ENCODE assay signal across 8 cellular contexts in genomic region chr12:78865297-78865955, GRCh38. TPM values are rescaled to one million over a fixed set of nuclear protein-coding genes. Genes with fewer than 3 reads are reported as not detected.
A peak's percentile ranks its signal among the peaks of the same experiment; 100 is the strongest.
DNase-seq lines count a peak whose midpoint lies in the region; ATAC-seq and TF ChIP-seq lines count a peak whose summit lies in the region.
"Had no signal": no experiment of that assay in that cellular context is flagged by ENCODE, and none has a peak within 500 bp of the region (broad histone marks: within the 10 kb centered on the region; RNA-seq: fewer than 3 reads in every experiment).

No MANE protein-coding gene starts in this region.

- H2BK15ac ChIP-seq in H9 (ENCODE audit: low read depth, low read length): no peak overlapping the region

- H3K36me3 ChIP-seq in fibroblast of lung (ENCODE audit: control insufficient read depth, insufficient read depth, low read length) (no peaks in the 10 kb centered on the region), sigmoid colon (no peaks in the 10 kb centered on the region)

- H2BK20ac ChIP-seq in H9 (ENCODE audit: low read depth, low read length, poor library complexity, severe bottlenecking): no peak overlapping the region

- H3K36me3 Mint-ChIP-seq in H9 (ENCODE audit: insufficient read depth in 1 of 3, low read depth in 3 of 3): no peaks in the 10 kb centered on the region
- no peaks in the 10 kb centered on the region for H3K36me3 Mint-ChIP-seq in activated naive CD8-positive, alpha-beta T cell treated with anti-CD3 and anti-CD28 coated beads, Interleukin-2, amount 50 U/mL, for 24 hours (ENCODE audit: low read depth)
- H3K36me3 Mint-ChIP-seq: activated naive CD8-positive, alpha-beta T cell treated with anti-CD3 and anti-CD28 coated beads, Interleukin-2, amount 10 ng/mL, durations not matched to agents 7 days and 5 days had no signal

- H3K79me2 ChIP-seq in H9 (ENCODE audit: insufficient read depth, low read length) (peaks cover 16% of the 10 kb centered on the region; the same call in 1 of the 2 replicates), fibroblast of lung (ENCODE audit: control insufficient read depth, insufficient read depth, low read length) (no peaks in the 10 kb centered on the region)

- no peaks in the 10 kb centered on the region; a peak in 1 of 5 replicates for H3K9me3 Mint-ChIP-seq in H9
- H3K9me3 Mint-ChIP-seq in activated naive CD8-positive, alpha-beta T cell treated with anti-CD3 and anti-CD28 coated beads, Interleukin-2, amount 50 U/mL, for 24 hours: no peaks in the 10 kb centered on the region
- H3K9me3 Mint-ChIP-seq: activated naive CD8-positive, alpha-beta T cell treated with anti-CD3 and anti-CD28 coated beads, Interleukin-2, amount 10 ng/mL, durations not matched to agents 7 days and 5 days had no signal

- TF ChIP-seq POLR2A in sigmoid colon (IDR thresholded peaks at IDR 0.05): no peak

- H3K18ac ChIP-seq in H9 (ENCODE audit: insufficient read length, low read depth, low read length): no peak overlapping the region

- no peak overlapping the region for H3K14ac ChIP-seq in H9 (ENCODE audit: insufficient read depth, low read length)

- no peak overlapping the region for H2AFZ ChIP-seq in H9 (ENCODE audit: low read length)
- H2AFZ ChIP-seq in fibroblast of lung (ENCODE audit: low read length): peak overlapping the region; percentile 44

- H3K23ac ChIP-seq in H9 (ENCODE audit: insufficient read length, low read depth, low read length): no peak overlapping the region

- intact Hi-C loops in sigmoid colon (cut with DNase I): no loop called here

- H4K5ac ChIP-seq in H9 (ENCODE audit: insufficient read length, low read depth, low read length): no peak overlapping the region

- H2AK5ac ChIP-seq in H9 (ENCODE audit: insufficient read length, low read length): no peak overlapping the region

- peak overlapping the region; percentile 73 for H3K4me2 ChIP-seq in H9 (ENCODE audit: insufficient read depth, insufficient read length, low read length)
- H3K4me2 ChIP-seq in fibroblast of lung (ENCODE audit: extremely low read depth, insufficient read depth, low read length): peak overlapping the region; percentile 93

- H3K27ac ChIP-seq in H9 (ENCODE audit: insufficient read length, low read depth, low read length) (no peak overlapping the region), fibroblast of lung (ENCODE audit: insufficient read depth, low read length) (no peak overlapping the region), sigmoid colon (peak overlapping the region in 2 of 4 donors; percentile 39 to 43)

- no peak overlapping the region for H2BK120ac ChIP-seq in H9 (ENCODE audit: low read depth, low read length, poor library complexity, severe bottlenecking)

- H3K9me3 ChIP-seq in H9 (ENCODE audit: control insufficient read depth, low read depth, low read length): no peaks in the 10 kb centered on the region
- H3K9me3 ChIP-seq in fibroblast of lung (ENCODE audit: control insufficient read depth, insufficient read depth, low read depth, low read length): no peaks in the 10 kb centered on the region
- no peaks in the 10 kb centered on the region for H3K9me3 ChIP-seq in sigmoid colon

- no peak for TF ChIP-seq CTCF in H9 (conservative IDR thresholded peaks at IDR 0.05)
- TF ChIP-seq CTCF in fibroblast of lung (conservative IDR thresholded peaks at IDR 0.05 in 1 of 2, IDR thresholded peaks at IDR 0.05 in 1 of 2; ENCODE audit: low read depth in 1 of 2, low read length in 2 of 2): no peak
- TF ChIP-seq CTCF in sigmoid colon (IDR thresholded peaks at IDR 0.05): no peak

- H3K23me2 ChIP-seq in H9 (ENCODE audit: insufficient read length, low read depth, low read length, poor library complexity, severe bottlenecking): peaks cover 14% of the 10 kb centered on the region

- peak overlapping the region; percentile 77 for H3K9ac ChIP-seq in H9 (ENCODE audit: extremely low read depth, insufficient read length, low read length)
- no peak overlapping the region for H3K9ac ChIP-seq in fibroblast of lung (ENCODE audit: insufficient read depth, low read length)

- peaks cover 1% of the 10 kb centered on the region; the same call in 1 of the 2 replicates for H3K27me3 Mint-ChIP-seq in H9 (ENCODE audit: low read depth)
- H3K27me3 Mint-ChIP-seq in activated naive CD8-positive, alpha-beta T cell treated with anti-CD3 and anti-CD28 coated beads, Interleukin-2, amount 50 U/mL, for 24 hours: peaks cover 26% of the 10 kb centered on the region

- H3K27me3 ChIP-seq in H9 (ENCODE audit: insufficient read depth, low read length) (no peaks in the 10 kb centered on the region), fibroblast of lung (ENCODE audit: control insufficient read depth, insufficient read depth, low read length) (peaks cover 3% of the 10 kb centered on the region), sigmoid colon (peaks cover 0 to 13% (median 0%) of the 10 kb centered on the region in 3 donors)

- H3K4me3 Mint-ChIP-seq in H9: peak overlapping the region; percentile 95 to 99
- no peak overlapping the region for H3K4me3 Mint-ChIP-seq in activated naive CD8-positive, alpha-beta T cell treated with anti-CD3 and anti-CD28 coated beads, Interleukin-2, amount 50 U/mL, for 24 hours
- H3K4me3 Mint-ChIP-seq: activated naive CD8-positive, alpha-beta T cell treated with anti-CD3 and anti-CD28 coated beads, Interleukin-2, amount 10 ng/mL, durations not matched to agents 7 days and 5 days had no signal

- DNase-seq in H9 (no peak), NCI-H82 (lab: John Stamatoyannopoulos, UW) (peak; percentile 77), fibroblast of lung (ENCODE audit: low read depth in 2 of 2) (peak; percentile 28 to 38), sigmoid colon (no peak)
- no peak for DNase-seq in activated naive CD8-positive, alpha-beta T cell treated with anti-CD3 and anti-CD28 coated beads, Interleukin-2, amount 50 U/mL, for 24 hours
- no peak for DNase-seq in stimulated activated CD4-positive, alpha-beta T cell treated with anti-CD3 and anti-CD28 coated beads, Interleukin-4, amount 100 ng/mL, for 1 hour
- DNase-seq: activated naive CD8-positive, alpha-beta T cell treated with anti-CD3 and anti-CD28 coated beads, Interleukin-2, amount 10 ng/mL, durations not matched to agents 7 days and 5 days had no signal

- peak overlapping the region in 2 of 3 experiments; percentile 89 to 91; a peak in 3 of 7 replicates for H3K27ac Mint-ChIP-seq in H9
- no peak overlapping the region for H3K27ac Mint-ChIP-seq in activated naive CD8-positive, alpha-beta T cell treated with anti-CD3 and anti-CD28 coated beads, Interleukin-2, amount 50 U/mL, for 24 hours
- H3K27ac Mint-ChIP-seq: activated naive CD8-positive, alpha-beta T cell treated with anti-CD3 and anti-CD28 coated beads, Interleukin-2, amount 10 ng/mL, durations not matched to agents 7 days and 5 days had no signal

- no peak overlapping the region for H2BK5ac ChIP-seq in H9 (ENCODE audit: insufficient read length, low read length)

- no CpG with 5 or more reads among the region's 11 CpGs for WGBS in H9 (ENCODE audit: extremely low coverage, insufficient read length, low lambda C conversion rate)
- WGBS in sigmoid colon, 2 donors: 14 to 28% methylated on average over 11 of the region's 11 CpGs

- no peak for TF ChIP-seq EP300 in sigmoid colon (IDR thresholded peaks at IDR 0.05)

- no peak for ATAC-seq in activated naive CD8-positive, alpha-beta T cell treated with anti-CD3 and anti-CD28 coated beads, Interleukin-2, amount 50 U/mL, for 24 hours
- ATAC-seq in GM18517 (IDR thresholded peaks at IDR 0.05; ENCODE audit: unreplicated experiment): no peak

- H4K8ac ChIP-seq in H9 (replicated peaks; ENCODE audit: insufficient read length, low read depth, low read length): no peak overlapping the region

- H4K91ac ChIP-seq in H9 (ENCODE audit: insufficient read length, low read depth, low read length): no peak overlapping the region

- no peak overlapping the region for H2BK12ac ChIP-seq in H9 (ENCODE audit: insufficient read length, low read depth, low read length)

- H3T11ph ChIP-seq in H9 (ENCODE audit: low read length): no peak overlapping the region

- H4K20me1 ChIP-seq in H9 (ENCODE audit: control insufficient read depth, insufficient read depth, insufficient read length) (no peaks in the 10 kb centered on the region), fibroblast of lung (ENCODE audit: control insufficient read depth, extremely low read depth, insufficient read depth, low read length) (no peaks in the 10 kb centered on the region)

- no peak overlapping the region for H3K4ac ChIP-seq in H9 (ENCODE audit: low read depth, low read length)

- H3K4me3 ChIP-seq in fibroblast of lung (replicated peaks in 1 of 4; ENCODE audit: control extremely low read depth in 1 of 4, insufficient read depth in 1 of 4, low read depth in 3 of 4, low read length in 4 of 4) (peak overlapping the region; percentile 72 to 92 (median 80)), sigmoid colon (peak overlapping the region; percentile 39 to 57 (median 52))

- H3K4me1 ChIP-seq in H9 (ENCODE audit: insufficient read depth, low read length): no peaks in the 10 kb centered on the region
- no peaks in the 10 kb centered on the region for H3K4me1 ChIP-seq in fibroblast of lung (ENCODE audit: control insufficient read depth, extremely low read depth, insufficient read depth, low read length)
- H3K4me1 ChIP-seq in sigmoid colon: peaks cover 0 to 18% (median 16%) of the 10 kb centered on the region in 4 donors

- H3K79me1 ChIP-seq in H9 (ENCODE audit: insufficient read depth, low read depth, low read length, poor library complexity, severe bottlenecking): no peaks in the 10 kb centered on the region

- no peak overlapping the region for H3K56ac ChIP-seq in H9 (ENCODE audit: insufficient read length, low read depth, low read length)

- peaks cover 24 to 28% of the 10 kb centered on the region in 2 experiments for H3K4me1 Mint-ChIP-seq in H9
- H3K4me1 Mint-ChIP-seq in activated naive CD8-positive, alpha-beta T cell treated with anti-CD3 and anti-CD28 coated beads, Interleukin-2, amount 50 U/mL, for 24 hours: peaks cover 2% of the 10 kb centered on the region

RNA-seq across cellular contexts. Expression of gene SYT1, which starts 0.9 kb away (rescaled TPM):
- total RNA-seq in H9 (2021): 15.8 and 16.0 TPM in 2 replicates
- total RNA-seq in fibroblast of lung: 0.51 and 2.1 TPM in 2 replicates
- polyA plus RNA-seq in fibroblast of lung: 0.90 and 4.6 TPM in 2 replicates
- 0.54 and 3.1 TPM in 2 replicates for polyA plus RNA-seq in fibroblast of lung (2012)
- 5.1 TPM in 1 of 2 replicates, not detected in the other for polyA minus RNA-seq in fibroblast of lung (ENCODE audit: low replicate concordance)
- total RNA-seq in sigmoid colon: 10 to 100 TPM in 3 of 4 donors, 1 to 10 TPM in 1; 9.4 to 20.0 (median 12.2) TPM
- polyA plus RNA-seq in sigmoid colon: 1 to 10 TPM in 2 of 3 donors, not detected in 1; 2.8 to 3.6 TPM
- total RNA-seq: activated naive CD8-positive, alpha-beta T cell treated with anti-CD3 and anti-CD28 coated beads, Interleukin-2, amount 10 ng/mL, durations not matched to agents 7 days and 5 days had no signal

Comparison
In these comparisons a context has a peak if more than half of its experiments do, and no peak if none do; other contexts are left out.
1. DNase-seq: peak in NCI-H82 (single experiment) and fibroblast of lung (2 of 2); none in H9 (single experiment), sigmoid colon (single experiment), activated naive CD8-positive, alpha-beta T cell treated with anti-CD3 and anti-CD28 coated beads, Interleukin-2, amount 50 U/mL, for 24 hours (single experiment) and stimulated activated CD4-positive, alpha-beta T cell treated with anti-CD3 and anti-CD28 coated beads, Interleukin-4, amount 100 ng/mL, for 1 hour (single experiment).